Comparison of ENCODE assay signal across 15 cellular contexts in genomic region chr5:78265163-78265562, GRCh38. TPM values are rescaled to one million over a fixed set of nuclear protein-coding genes. Genes with fewer than 3 reads are reported as not detected.
DNase-seq lines count a peak whose midpoint lies in the region; ATAC-seq, FAIRE-seq and TF ChIP-seq lines count a peak whose summit lies in the region.
"Had no signal": no experiment of that assay in that cellular context is flagged by ENCODE, and none has a peak within 500 bp of the region (broad histone marks: within the 10 kb centered on the region; RNA-seq: fewer than 3 reads in every experiment).

No MANE protein-coding gene starts in this region.

- H3K4me1 Mint-ChIP-seq in astrocyte (ENCODE audit: low read depth, unreplicated experiment): peaks cover 6% of the 10 kb centered on the region
- H3K4me1 Mint-ChIP-seq in activated T-helper 2 cell treated with anti-CD3 and anti-CD28 coated beads, Interferon-gamma antibody, Interleukin-2, Interleukin-4, amounts not matched to agents 10 μg/mL and 5 μg/mL and 100 μg/mL, durations not matched to agents 14 hours and 24 hours and 36 hours (ENCODE audit: low read depth): no peaks in the 10 kb centered on the region
- H3K4me1 Mint-ChIP-seq in naive thymus-derived CD4-positive, alpha-beta T cell: peaks cover 0 to 13% (median 7%) of the 10 kb centered on the region in 7 donors

- DNase-seq in OCI-LY7 (ENCODE audit: low spot score) (no peak), astrocyte (ENCODE audit: low read depth) (no peak), keratinocyte (ENCODE audit: low read depth, low spot score) (no peak)
- no peak for DNase-seq in activated T-helper 2 cell treated with anti-CD3 and anti-CD28 coated beads, Interferon-gamma antibody, Interleukin-2, Interleukin-4, amounts not matched to agents 10 μg/mL and 5 μg/mL and 100 μg/mL, durations not matched to agents 14 hours and 24 hours and 36 hours (ENCODE audit: low spot score)
- no peak for DNase-seq in naive thymus-derived CD4-positive, alpha-beta T cell
- DNase-seq: C1 segment of cervical spinal cord; Calu3; CD4-positive, alpha-beta memory T cell; COR-L47; DMS53; DND-41; GOT3 had no signal

- no peak for TF ChIP-seq CTCF in OCI-LY7 (conservative IDR thresholded peaks at IDR 0.05; ENCODE audit: low read length)
- TF ChIP-seq CTCF in astrocyte (IDR thresholded peaks at IDR 0.05; ENCODE audit: insufficient read depth, low read depth, low read length): no peak
- TF ChIP-seq CTCF in keratinocyte (optimal IDR thresholded peaks at IDR 0.05 in 1 of 3, IDR thresholded peaks at IDR 0.05 in 1 of 3, conservative IDR thresholded peaks at IDR 0.05 in 1 of 3; ENCODE audit: extremely low read depth in 1 of 3, insufficient read depth in 2 of 3, low read length in 3 of 3): no peak

- H3K9me3 ChIP-seq in OCI-LY7 (ENCODE audit: low read length) (no peaks in the 10 kb centered on the region), astrocyte (ENCODE audit: insufficient read depth, low read depth, low read length) (no peaks in the 10 kb centered on the region), keratinocyte (ENCODE audit: control insufficient read depth, low read depth, low read length) (no peaks in the 10 kb centered on the region)
- H3K9me3 ChIP-seq in naive thymus-derived CD4-positive, alpha-beta T cell (ENCODE audit: control insufficient read depth in 2 of 3, low read length in 3 of 3): no peaks in the 10 kb centered on the region
- H3K9me3 ChIP-seq: HAP-1 had no signal

- no peaks in the 10 kb centered on the region for H3K9me2 ChIP-seq in OCI-LY7 (ENCODE audit: insufficient read depth, low read length)

- no peaks in the 10 kb centered on the region for H3K27me3 Mint-ChIP-seq in astrocyte (ENCODE audit: low read depth, unreplicated experiment)
- no peaks in the 10 kb centered on the region for H3K27me3 Mint-ChIP-seq in activated T-helper 2 cell treated with anti-CD3 and anti-CD28 coated beads, Interferon-gamma antibody, Interleukin-2, Interleukin-4, amounts not matched to agents 10 μg/mL and 5 μg/mL and 100 μg/mL, durations not matched to agents 14 hours and 24 hours and 36 hours (ENCODE audit: low read depth)
- no peaks in the 10 kb centered on the region for H3K27me3 Mint-ChIP-seq in naive thymus-derived CD4-positive, alpha-beta T cell
- H3K27me3 Mint-ChIP-seq: CD4-positive, alpha-beta memory T cell had no signal

- dilution Hi-C loops in keratinocyte (cut with MboI; ENCODE audit: extremely low pct_ligation_motif_present, low sequenced_read_pairs): no loop called here

- H3K4me2 ChIP-seq in OCI-LY7 (ENCODE audit: low read length) (no peak overlapping the region), astrocyte (ENCODE audit: low read length) (no peak overlapping the region), keratinocyte (ENCODE audit: control insufficient read depth, extremely low read depth, insufficient read depth, low read depth, low read length) (no peak overlapping the region)

- no peak for ATAC-seq in naive thymus-derived CD4-positive, alpha-beta T cell
- no peak for ATAC-seq in GM18909 (IDR thresholded peaks at IDR 0.05; ENCODE audit: poor library complexity, unreplicated experiment)

- H3K27ac Mint-ChIP-seq in astrocyte (ENCODE audit: unreplicated experiment): no peak overlapping the region
- no peak overlapping the region for H3K27ac Mint-ChIP-seq in activated T-helper 2 cell treated with anti-CD3 and anti-CD28 coated beads, Interferon-gamma antibody, Interleukin-2, Interleukin-4, amounts not matched to agents 10 μg/mL and 5 μg/mL and 100 μg/mL, durations not matched to agents 14 hours and 24 hours and 36 hours
- no peak overlapping the region for H3K27ac Mint-ChIP-seq in naive thymus-derived CD4-positive, alpha-beta T cell
- H3K27ac Mint-ChIP-seq: CD4-positive, alpha-beta memory T cell had no signal

- H3K4me3 Mint-ChIP-seq in astrocyte (ENCODE audit: unreplicated experiment): no peak overlapping the region
- no peak overlapping the region for H3K4me3 Mint-ChIP-seq in activated T-helper 2 cell treated with anti-CD3 and anti-CD28 coated beads, Interferon-gamma antibody, Interleukin-2, Interleukin-4, amounts not matched to agents 10 μg/mL and 5 μg/mL and 100 μg/mL, durations not matched to agents 14 hours and 24 hours and 36 hours (ENCODE audit: low read depth)
- no peak overlapping the region for H3K4me3 Mint-ChIP-seq in naive thymus-derived CD4-positive, alpha-beta T cell
- H3K4me3 Mint-ChIP-seq: CD4-positive, alpha-beta memory T cell had no signal

- H4K20me1 ChIP-seq in OCI-LY7 (ENCODE audit: insufficient read depth, low read length) (peaks cover 19% of the 10 kb centered on the region), astrocyte (ENCODE audit: insufficient read depth, low read length) (peaks cover 31% of the 10 kb centered on the region), keratinocyte (ENCODE audit: control insufficient read depth, extremely low read depth, insufficient read depth, low read length) (no peaks in the 10 kb centered on the region)

- peaks cover 16% of the 10 kb centered on the region; the same call in 1 of the 2 replicates for H3K79me2 ChIP-seq in OCI-LY7 (ENCODE audit: insufficient read depth, low read depth, low read length)
- peaks cover 9% of the 10 kb centered on the region for H3K79me2 ChIP-seq in astrocyte (ENCODE audit: insufficient read depth, low read length)
- peaks cover 11% of the 10 kb centered on the region for H3K79me2 ChIP-seq in keratinocyte (ENCODE audit: control insufficient read depth, insufficient read depth, low read length)

- H3K27ac ChIP-seq in OCI-LY7 (ENCODE audit: low read depth, low read length, poor library complexity, severe bottlenecking) (no peak overlapping the region), astrocyte (ENCODE audit: low read depth, low read length) (no peak overlapping the region), keratinocyte (ENCODE audit: control insufficient read depth, insufficient read depth, low read length) (no peak overlapping the region)
- no peak overlapping the region for H3K27ac ChIP-seq in naive thymus-derived CD4-positive, alpha-beta T cell (ENCODE audit: low read depth, low read length)

- H3K9ac ChIP-seq in astrocyte (ENCODE audit: low read length) (no peak overlapping the region), keratinocyte (ENCODE audit: control insufficient read depth, extremely low read depth, insufficient read depth, low read length) (no peak overlapping the region)

- CTCF ChIA-PET in OCI-LY7 (lab: Charles Lee; ENCODE audit: unreplicated experiment): no interaction called here
- CTCF ChIA-PET in naive thymus-derived CD4-positive, alpha-beta T cell (lab: Charles Lee): no interaction called here

- POLR2A ChIA-PET in OCI-LY7 (lab: Charles Lee): interaction anchor here (0.6 to 1.2 kb wide), 4 partner anchors 11 to 1477 kb away, joined by 3 to 5 read pairs (median 3); no protein-coding TSS in a partner anchor
- POLR2A ChIA-PET in naive thymus-derived CD4-positive, alpha-beta T cell (lab: Charles Lee): no interaction called here

- H3K27me3 ChIP-seq in astrocyte (ENCODE audit: insufficient read depth, low read length) (no peaks in the 10 kb centered on the region), keratinocyte (ENCODE audit: control insufficient read depth, extremely low read depth, insufficient read depth, low read length) (no peaks in the 10 kb centered on the region)
- no peaks in the 10 kb centered on the region for H3K27me3 ChIP-seq in naive thymus-derived CD4-positive, alpha-beta T cell (ENCODE audit: control insufficient read depth in 2 of 2, insufficient read depth in 2 of 2, low read length in 2 of 2)

- no peaks in the 10 kb centered on the region for H3K9me1 ChIP-seq in keratinocyte (ENCODE audit: control insufficient read depth, extremely low read depth, insufficient read depth, low read length)

- H2AFZ ChIP-seq in OCI-LY7 (ENCODE audit: low read length): no peak overlapping the region
- H2AFZ ChIP-seq in astrocyte (ENCODE audit: low read depth, low read length): no peak overlapping the region
- H2AFZ ChIP-seq in keratinocyte (ENCODE audit: control insufficient read depth, low read length): no peak overlapping the region

- intact Hi-C loops in OCI-LY7 (cut with micrococcal nuclease; ENCODE audit: unreplicated experiment): no loop called here
- intact Hi-C loops in activated T-helper 2 cell treated with anti-CD3 and anti-CD28 coated beads, Interferon-gamma antibody, Interleukin-2, Interleukin-4, amounts not matched to agents 10 μg/mL and 5 μg/mL and 100 μg/mL, durations not matched to agents 14 hours and 24 hours and 36 hours (cut with micrococcal nuclease): no loop called here
- intact Hi-C loops in naive thymus-derived CD4-positive, alpha-beta T cell (cut with micrococcal nuclease): loop anchor here (5.0 to 10.0 kb wide), 2 partner anchors 618 to 1200 kb away; no protein-coding TSS in a partner anchor

- FAIRE-seq in astrocyte (lab: Jason Lieb, UNC): peak; percentile 9
- FAIRE-seq in keratinocyte (lab: Jason Lieb, UNC): peak; percentile 36
- FAIRE-seq: G401.6 had no signal

- H3K4me1 ChIP-seq in OCI-LY7 (ENCODE audit: insufficient read depth, low read length, poor library complexity, severe bottlenecking): peaks cover 10% of the 10 kb centered on the region
- no peaks in the 10 kb centered on the region for H3K4me1 ChIP-seq in astrocyte (ENCODE audit: insufficient read depth, low read length)
- peaks cover 12% of the 10 kb centered on the region for H3K4me1 ChIP-seq in keratinocyte (ENCODE audit: control insufficient read depth, extremely low read depth, insufficient read depth, low read length)
- H3K4me1 ChIP-seq in naive thymus-derived CD4-positive, alpha-beta T cell (ENCODE audit: control insufficient read depth in 2 of 2, insufficient read depth in 2 of 2, low read length in 2 of 2): no peaks in the 10 kb centered on the region
- H3K4me1 ChIP-seq: HAP-1 had no signal

- H3K36me3 Mint-ChIP-seq in astrocyte (ENCODE audit: low read depth, unreplicated experiment): peaks cover 10% of the 10 kb centered on the region
- H3K36me3 Mint-ChIP-seq in activated T-helper 2 cell treated with anti-CD3 and anti-CD28 coated beads, Interferon-gamma antibody, Interleukin-2, Interleukin-4, amounts not matched to agents 10 μg/mL and 5 μg/mL and 100 μg/mL, durations not matched to agents 14 hours and 24 hours and 36 hours (ENCODE audit: low read depth): peaks cover 39% of the 10 kb centered on the region
- H3K36me3 Mint-ChIP-seq in naive thymus-derived CD4-positive, alpha-beta T cell: peaks cover 6 to 39% (median 28%) of the 10 kb centered on the region in 5 donors

- H3K4me3 ChIP-seq in OCI-LY7 (ENCODE audit: low read depth, low read length, poor library complexity, severe bottlenecking) (no peak overlapping the region), astrocyte (ENCODE audit: insufficient read depth, low read depth, low read length) (no peak overlapping the region), keratinocyte (ENCODE audit: control insufficient read depth in 2 of 3, extremely low read depth in 1 of 3, insufficient read depth in 2 of 3, low read depth in 1 of 3, low read length in 3 of 3) (no peak overlapping the region)
- no peak overlapping the region for H3K4me3 ChIP-seq in naive thymus-derived CD4-positive, alpha-beta T cell (ENCODE audit: low read length)
- H3K4me3 ChIP-seq: HAP-1 had no signal

- no peaks in the 10 kb centered on the region for H3K9me3 Mint-ChIP-seq in astrocyte (ENCODE audit: unreplicated experiment)
- H3K9me3 Mint-ChIP-seq in activated T-helper 2 cell treated with anti-CD3 and anti-CD28 coated beads, Interferon-gamma antibody, Interleukin-2, Interleukin-4, amounts not matched to agents 10 μg/mL and 5 μg/mL and 100 μg/mL, durations not matched to agents 14 hours and 24 hours and 36 hours: no peaks in the 10 kb centered on the region
- no peaks in the 10 kb centered on the region for H3K9me3 Mint-ChIP-seq in naive thymus-derived CD4-positive, alpha-beta T cell
- H3K9me3 Mint-ChIP-seq: CD4-positive, alpha-beta memory T cell had no signal

- H3K36me3 ChIP-seq in OCI-LY7 (ENCODE audit: insufficient read depth, low read length): peaks cover 34% of the 10 kb centered on the region
- H3K36me3 ChIP-seq in astrocyte (ENCODE audit: insufficient read depth, low read length): peaks cover 10% of the 10 kb centered on the region
- peaks cover 2 to 8% of the 10 kb centered on the region in 2 experiments for H3K36me3 ChIP-seq in keratinocyte (ENCODE audit: control insufficient read depth in 2 of 2, extremely low read depth in 1 of 2, insufficient read depth in 2 of 2, low read length in 2 of 2)
- H3K36me3 ChIP-seq in naive thymus-derived CD4-positive, alpha-beta T cell (ENCODE audit: control insufficient read depth in 2 of 3, insufficient read depth in 3 of 3, low read length in 3 of 3): peaks cover 0 to 21% (median 5%) of the 10 kb centered on the region in 3 experiments

- BruUV-seq in OCI-LY7 (replicated peaks; lab: Mats Ljungman, UMichigan): TSS peak; percentile 11

RNA-seq across cellular contexts. Expression of gene AP3B1, which starts 29.3 kb away (rescaled TPM):
- 25.7 and 32.5 TPM in 2 replicates for total RNA-seq in OCI-LY7 (2014; rRNA removed; shearing (Covaris generic))
- total RNA-seq in OCI-LY7 (2022) (39.5 and 42.6 TPM in 2 replicates), astrocyte (64.8 and 66.8 TPM in 2 replicates)
- polyA plus RNA-seq in keratinocyte: 40.1 to 65.1 TPM (median 57.4 TPM) in 3 replicates
- polyA plus RNA-seq in keratinocyte (2011; ENCODE audit: low read depth): 41.0 TPM
- polyA plus RNA-seq in keratinocyte (2011; cell fraction: cytosol; rRNA removed): 38.4 and 79.1 TPM in 2 replicates
- polyA plus RNA-seq in keratinocyte (2011; cell fraction: nucleus; rRNA removed): 61.9 and 72.3 TPM in 2 replicates
- 25.7 and 40.8 TPM in 2 replicates for polyA plus RNA-seq in keratinocyte (2012; ENCODE audit: low replicate concordance)
- polyA minus RNA-seq in keratinocyte: 26.4 to 83.3 TPM (median 47.4 TPM) in 3 replicates
- polyA minus RNA-seq in keratinocyte (2011; cell fraction: cytosol; rRNA and poly(A)+ RNA removed): 26.1 TPM
- 39.6 and 79.4 TPM in 2 replicates for polyA minus RNA-seq in keratinocyte (2011; cell fraction: nucleus; rRNA and poly(A)+ RNA removed)
- total RNA-seq in activated T-helper 2 cell treated with anti-CD3 and anti-CD28 coated beads, Interferon-gamma antibody, Interleukin-2, Interleukin-4, amounts not matched to agents 10 μg/mL and 5 μg/mL and 100 μg/mL, durations not matched to agents 14 hours and 24 hours and 36 hours: 42.9 and 43.9 TPM in 2 replicates
- 10 to 100 TPM; 30.2 to 45.0 (median 37.2) TPM for total RNA-seq in naive thymus-derived CD4-positive, alpha-beta T cell
- polyA plus RNA-seq in naive thymus-derived CD4-positive, alpha-beta T cell: 10 to 100 TPM; 28.3 to 28.4 TPM

Comparison
In these comparisons a context has a peak if more than half of its experiments do, and no peak if none do; other contexts are left out.
1. intact Hi-C loops: an anchor here in naive thymus-derived CD4-positive, alpha-beta T cell (5.0 to 10.0 kb wide); none called in OCI-LY7 and activated T-helper 2 cell treated with anti-CD3 and anti-CD28 coated beads, Interferon-gamma antibody, Interleukin-2, Interleukin-4, amounts not matched to agents 10 μg/mL and 5 μg/mL and 100 μg/mL, durations not matched to agents 14 hours and 24 hours and 36 hours.